Comparison of ENCODE assay signal across 8 cellular contexts in the genomic region with DNA sequence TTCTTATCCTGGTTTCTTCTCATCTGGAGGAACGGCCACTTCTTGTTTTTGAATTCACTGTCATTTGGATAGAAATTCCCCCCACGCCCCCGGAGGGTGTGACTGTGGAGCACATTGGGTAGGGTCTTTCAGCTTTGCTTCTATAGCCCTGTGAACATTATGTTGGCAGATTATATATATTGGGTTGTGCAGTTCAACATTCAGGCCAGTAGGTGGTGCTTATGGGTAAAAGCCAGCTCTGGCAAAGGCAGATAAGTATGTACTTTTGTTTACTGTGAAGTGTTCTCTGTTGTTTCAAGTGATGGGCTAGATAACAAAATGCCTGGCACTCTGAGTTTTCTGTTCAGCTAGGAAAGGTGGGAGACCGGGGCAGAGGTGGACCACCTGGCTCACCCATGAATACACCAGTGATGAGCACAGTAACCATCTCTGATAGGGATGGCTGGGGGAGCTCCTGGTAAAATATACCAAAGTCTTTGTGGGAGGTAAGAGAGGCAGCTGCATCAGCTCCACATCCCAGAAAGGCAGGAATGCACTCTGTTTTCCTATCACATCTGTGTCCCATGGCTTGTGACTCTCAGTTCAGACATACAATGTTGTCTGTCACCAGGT.
A peak's percentile ranks its signal among the peaks of the same experiment; 100 is the strongest.
DNase-seq lines count a peak whose midpoint lies in the region; ATAC-seq, FAIRE-seq and TF ChIP-seq lines count a peak whose summit lies in the region.

No MANE protein-coding gene starts in this region.

- no peaks in the 10 kb centered on the region for H3K27me3 Mint-ChIP-seq in T-helper 2 cell treated with Interferon-gamma antibody and Interleukin-4, amounts not matched to agents 5 μg/mL and 100 μg/mL, for 36 hours (ENCODE audit: low read depth)

- peak; percentile 50 for FAIRE-seq in GM12891 (lab: Jason Lieb, UNC)

- H3K27ac Mint-ChIP-seq in T-helper 2 cell treated with Interferon-gamma antibody and Interleukin-4, amounts not matched to agents 5 μg/mL and 100 μg/mL, for 36 hours: no peak overlapping the region

- intact Hi-C loops in Panc1 (cut with micrococcal nuclease; ENCODE audit: unreplicated experiment): no loop called here
- intact Hi-C loops in sigmoid colon (cut with DNase I): no loop called here

- DNase-seq in A172 (ENCODE audit: low spot score) (peak; percentile 4), GM12891 (ENCODE audit: insufficient read length, low spot score) (no peak), Panc1 (ENCODE audit: low read depth, low spot score) (peak; percentile 12), fibroblast of mammary gland (ENCODE audit: low read depth) (peak; percentile 30), sigmoid colon (no peak), GM19238 (ENCODE audit: insufficient read length, low spot score) (no peak)
- no peak for DNase-seq in T-helper 2 cell treated with Interferon-gamma antibody and Interleukin-4, amounts not matched to agents 5 μg/mL and 100 μg/mL, for 36 hours (ENCODE audit: low spot score)

- TF ChIP-seq POLR2A in GM12891 (IDR thresholded peaks at IDR 0.05; ENCODE audit: low read depth, low read length) (no peak), sigmoid colon (IDR thresholded peaks at IDR 0.05) (no peak)

- H3K36me3 Mint-ChIP-seq in T-helper 2 cell treated with Interferon-gamma antibody and Interleukin-4, amounts not matched to agents 5 μg/mL and 100 μg/mL, for 36 hours (ENCODE audit: low read depth): no peaks in the 10 kb centered on the region

- no peaks in the 10 kb centered on the region for H3K4me1 ChIP-seq in Panc1 (ENCODE audit: control insufficient read depth, insufficient read depth, low read length)
- no peaks in the 10 kb centered on the region for H3K4me1 ChIP-seq in sigmoid colon

- WGBS in sigmoid colon, 2 donors: 39 to 67% methylated on average over 4 of the region's 4 CpGs

- no TSS peak for BruUV-seq in Panc1 (replicated peaks; lab: Mats Ljungman, UMichigan)

- in situ Hi-C loops in Panc1 (cut with HindIII; ENCODE audit: low pct_unique_long_range_greater_than_20kb, low sequenced_read_pairs): no loop called here

- H3K4me3 ChIP-seq in Panc1 (ENCODE audit: low read depth in 2 of 2, low read length in 2 of 2) (no peak overlapping the region), fibroblast of mammary gland (ENCODE audit: control insufficient read depth, low read depth, low read length) (no peak overlapping the region), sigmoid colon (no peak overlapping the region)

- H3K9me3 ChIP-seq in Panc1 (ENCODE audit: control insufficient read depth, insufficient read depth, low read depth, low read length) (peaks cover 8% of the 10 kb centered on the region; the same call in 1 of the 2 replicates), sigmoid colon (no peaks in the 10 kb centered on the region)

- CTCF ChIA-PET in Panc1 (lab: Charles Lee): no interaction called here

- ATAC-seq in HG03378 (IDR thresholded peaks at IDR 0.05; ENCODE audit: unreplicated experiment) (peak; percentile 85), Panc1 (no peak)

- TF ChIP-seq CTCF in Panc1 (IDR thresholded peaks at IDR 0.05): peak; percentile 73
- peak; percentile 68 for TF ChIP-seq CTCF in fibroblast of mammary gland (conservative IDR thresholded peaks at IDR 0.05; ENCODE audit: control insufficient read depth, insufficient read depth, low read depth, low read length)
- TF ChIP-seq CTCF in sigmoid colon (IDR thresholded peaks at IDR 0.05): peak in 3 of 4 experiments; percentile 36 to 55 (median 43)

- no peak overlapping the region for H3K4me3 Mint-ChIP-seq in T-helper 2 cell treated with Interferon-gamma antibody and Interleukin-4, amounts not matched to agents 5 μg/mL and 100 μg/mL, for 36 hours

- peaks cover 35% of the 10 kb centered on the region for H3K9me3 Mint-ChIP-seq in T-helper 2 cell treated with Interferon-gamma antibody and Interleukin-4, amounts not matched to agents 5 μg/mL and 100 μg/mL, for 36 hours

- no peak overlapping the region for H3K27ac ChIP-seq in Panc1 (ENCODE audit: low read length)
- H3K27ac ChIP-seq in sigmoid colon: no peak overlapping the region

- no peaks in the 10 kb centered on the region for H3K36me3 ChIP-seq in Panc1 (ENCODE audit: control insufficient read depth, insufficient read depth, low read length)
- H3K36me3 ChIP-seq in sigmoid colon: no peaks in the 10 kb centered on the region

- POLR2A ChIA-PET in Panc1 (lab: Charles Lee): no interaction called here

- TF ChIP-seq EP300 in sigmoid colon (IDR thresholded peaks at IDR 0.05): no peak

- no peaks in the 10 kb centered on the region for H3K27me3 ChIP-seq in Panc1 (ENCODE audit: control insufficient read depth, insufficient read depth, low read length)
- H3K27me3 ChIP-seq in sigmoid colon: no peaks in the 10 kb centered on the region

- no peaks in the 10 kb centered on the region for H3K4me1 Mint-ChIP-seq in T-helper 2 cell treated with Interferon-gamma antibody and Interleukin-4, amounts not matched to agents 5 μg/mL and 100 μg/mL, for 36 hours (ENCODE audit: low read depth)

TF ChIP-seq in GM12891, 5 proteins besides CTCF, POLR2A, EP300 and RAD21:
- no peak for TF ChIP-seq POLR2AphosphoS5 (IDR thresholded peaks at IDR 0.05; ENCODE audit: low read depth, low read length)
- TF ChIP-seq SPI1 (IDR thresholded peaks at IDR 0.05; ENCODE audit: low read depth, low read length): no peak
- TF ChIP-seq TAF1 (IDR thresholded peaks at IDR 0.05; ENCODE audit: low read depth, low read length): no peak
- TF ChIP-seq PAX5 (IDR thresholded peaks at IDR 0.05; ENCODE audit: insufficient read depth, low read length, severe bottlenecking): no peak
- no peak for TF ChIP-seq POU2F2 (IDR thresholded peaks at IDR 0.05; ENCODE audit: low read depth, low read length)

Comparison
In these comparisons a context has a peak if more than half of its experiments do, and no peak if none do; other contexts are left out.
1. DNase-seq: peak in A172 (single experiment), Panc1 (single experiment) and fibroblast of mammary gland (single experiment); none in GM12891 (single experiment), sigmoid colon (single experiment), GM19238 (single experiment) and T-helper 2 cell treated with Interferon-gamma antibody and Interleukin-4, amounts not matched to agents 5 μg/mL and 100 μg/mL, for 36 hours (single experiment).
2. Peak in every context shown above with its lines, with median percentiles within 50 percentile points of each other: CTCF ChIP-seq.